Comparison of ENCODE assay signal across 4 cellular contexts in the genomic region with DNA sequence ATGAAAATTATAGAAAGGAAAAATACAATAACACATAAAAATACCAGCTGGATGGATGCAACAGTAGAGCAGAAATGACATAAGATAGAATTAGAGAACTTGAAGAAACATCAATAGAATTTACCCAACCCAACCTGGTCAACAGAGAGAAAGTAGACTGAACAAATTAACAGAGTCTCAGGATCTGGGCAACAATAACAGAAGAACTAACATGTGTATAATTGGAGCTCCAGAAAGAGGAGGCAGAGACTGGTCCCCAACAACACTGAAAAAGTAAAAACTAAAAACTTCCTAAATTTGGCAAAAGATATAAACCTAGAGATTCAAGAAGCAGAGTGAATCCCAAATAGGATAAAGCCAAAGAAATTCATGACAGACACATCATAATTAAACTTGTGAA.
"Had no signal": no experiment of that assay in that cellular context is flagged by ENCODE, and none has a peak within 500 bp of the region (broad histone marks: within the 10 kb centered on the region; RNA-seq: fewer than 3 reads in every experiment).

No MANE protein-coding gene starts in this region.

- ATAC-seq: K562 had no signal

- H3K36me3 ChIP-seq: HAP-1 had no signal

- H3K4me3 ChIP-seq: HAP-1, K562 had no signal

- H3K4me1 ChIP-seq: HAP-1 had no signal

- H3K9me3 ChIP-seq: HAP-1 had no signal

- DNase-seq: GOT3, H7 had no signal
